14 cellular contexts compared by ENCODE assay signal in the genomic region with DNA sequence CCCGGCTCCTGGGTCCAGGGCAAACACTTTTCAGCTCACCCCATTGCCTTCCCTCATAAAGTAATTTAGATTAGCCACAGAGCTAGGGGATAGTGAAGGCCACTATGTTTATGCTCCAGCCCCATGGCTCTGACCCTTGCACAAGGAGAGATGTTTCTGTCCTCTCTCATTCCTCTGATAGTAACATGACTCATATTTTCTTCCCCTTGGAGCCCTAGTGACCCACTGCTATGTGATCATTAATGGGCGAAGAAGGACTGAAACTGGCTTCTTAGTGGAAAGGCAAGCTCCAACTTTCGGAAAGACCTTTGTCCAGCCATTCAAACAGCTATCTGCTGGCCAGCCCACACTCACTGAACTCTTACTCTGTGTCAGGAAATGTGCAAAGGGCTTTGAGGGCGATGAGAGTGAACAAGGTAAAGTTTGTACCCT. TPM values are rescaled to one million over a fixed set of nuclear protein-coding genes. Genes with fewer than 3 reads are reported as not detected.
DNase-seq lines count a peak whose midpoint lies in the region; ATAC-seq and TF ChIP-seq lines count a peak whose summit lies in the region.
"Had no signal": no experiment of that assay in that cellular context is flagged by ENCODE, and none has a peak within 500 bp of the region (broad histone marks: within the 10 kb centered on the region; RNA-seq: fewer than 3 reads in every experiment).

No MANE protein-coding gene starts in this region.

- no peaks in the 10 kb centered on the region for H3K79me1 ChIP-seq in IMR-90 (ENCODE audit: low read depth in 1 of 2, low read length in 2 of 2)

- H3K23ac ChIP-seq in IMR-90 (ENCODE audit: low read depth, low read length): peak overlapping the region; percentile 7; the same call in 1 of the 2 replicates

- BruUV-seq in IMR-90 (replicated peaks; lab: Mats Ljungman, UMichigan): no TSS peak

- H3K9me1 ChIP-seq in IMR-90 (ENCODE audit: insufficient read depth, low read length): peaks cover 7% of the 10 kb centered on the region; the same call in 1 of the 2 replicates

- no peak overlapping the region for H2AK9ac ChIP-seq in IMR-90 (replicated peaks; ENCODE audit: low read depth, low read length, poor library complexity)

- dilution Hi-C loops in IMR-90 (cut with HindIII; ENCODE audit: low sequenced_read_pairs, unreplicated experiment): no loop called here

- H3K9ac ChIP-seq in IMR-90 (ENCODE audit: low read depth, low read length): no peak overlapping the region
- H3K9ac ChIP-seq: parathyroid adenoma had no signal

- intact Hi-C loops in IMR-90 (cut with micrococcal nuclease): loop anchor here (2.0 kb wide), 1 partner anchor 38 kb away; no protein-coding TSS in a partner anchor

- H3K4ac ChIP-seq in IMR-90 (ENCODE audit: low read depth, low read length): peak overlapping the region; percentile 19

- no peak overlapping the region; the same call in none of the 2 replicates for H2BK20ac ChIP-seq in IMR-90 (ENCODE audit: low read depth, low read length)

- peaks cover 2% of the 10 kb centered on the region; the same call in 1 of the 2 replicates for H3K27me3 ChIP-seq in IMR-90 (ENCODE audit: control insufficient read depth, insufficient read depth, low read length)

- peak overlapping the region; percentile 61; the same call in 1 of the 2 replicates for H3K27ac ChIP-seq in IMR-90 (ENCODE audit: insufficient read depth, low read length)
- peak overlapping the region; percentile 92 for H3K27ac ChIP-seq in mesodermal cell (ENCODE audit: low read depth, low read length, severe bottlenecking)
- H3K27ac ChIP-seq: parathyroid adenoma had no signal

- no peak for TF ChIP-seq CTCF in IMR-90 (conservative IDR thresholded peaks at IDR 0.05; ENCODE audit: low read depth, low read length)

- POLR2A ChIA-PET in IMR-90 (lab: Charles Lee; ENCODE audit: unreplicated experiment): no interaction called here

- in situ Hi-C loops in IMR-90 (cut with MboI; ENCODE audit: low sequenced_read_pairs): no loop called here

- no peaks in the 10 kb centered on the region for H4K20me1 ChIP-seq in IMR-90 (ENCODE audit: insufficient read depth, low read length)

- H4K5ac ChIP-seq in IMR-90 (ENCODE audit: low read depth, low read length): no peak overlapping the region

- H2AFZ ChIP-seq in IMR-90 (replicated peaks; ENCODE audit: low read length, poor library complexity): no peak overlapping the region
- H2AFZ ChIP-seq: parathyroid adenoma had no signal

- 0 out of 2 replicates have a peak overlapping the region, but pooled peaks have one; percentile 16 for H3K4me2 ChIP-seq in IMR-90 (ENCODE audit: low read depth, low read length)

- peaks cover 10% of the 10 kb centered on the region for H3K4me1 ChIP-seq in IMR-90 (ENCODE audit: control insufficient read depth, insufficient read depth, low read length)
- H3K4me1 ChIP-seq in mesodermal cell (ENCODE audit: control insufficient read depth, insufficient read depth, low read length, poor library complexity, severe bottlenecking): peaks cover 21% of the 10 kb centered on the region
- H3K4me1 ChIP-seq: parathyroid adenoma had no signal

- peaks cover under 1% of the 10 kb centered on the region; the same call in 1 of the 2 replicates for H3K36me3 ChIP-seq in IMR-90 (ENCODE audit: control insufficient read depth, insufficient read depth, low read length)
- H3K36me3 ChIP-seq in mesodermal cell (ENCODE audit: control insufficient read depth, insufficient read depth, low read length): peaks cover 9% of the 10 kb centered on the region

- H3K14ac ChIP-seq in IMR-90 (replicated peaks; ENCODE audit: low read depth, low read length): peak overlapping the region; percentile 13; the same call in 1 of the 2 replicates

- 0 out of 2 replicates have a peak overlapping the region, but pooled peaks have one; percentile 11 for H2BK120ac ChIP-seq in IMR-90 (ENCODE audit: low read depth, low read length)

- CTCF ChIA-PET in IMR-90 (lab: Yijun Ruan, JAX): interaction anchor here (1.1 to 1.2 kb wide), 2 partner anchors 31 to 33 kb away, joined by 3 read pairs; no protein-coding TSS in a partner anchor

- no peak overlapping the region; the same call in 1 of the 2 replicates for H4K91ac ChIP-seq in IMR-90 (ENCODE audit: insufficient read depth, low read depth, low read length)

- TF ChIP-seq RAD21 in IMR-90 (IDR thresholded peaks at IDR 0.05; ENCODE audit: low read length): no peak

- 17% methylated on average over 1 of the region's 4 CpGs; no CpG with 5 or more reads in 1 of the 2 experiments for WGBS in IMR-90 (ENCODE audit: extremely low coverage in 2 of 2, insufficient read length in 1 of 2), 2 experiments
- 100% methylated on average over 1 of the region's 4 CpGs; no CpG with 5 or more reads in 1 of the 2 experiments for WGBS in mesodermal cell (ENCODE audit: insufficient coverage in 2 of 2), 2 experiments

- TF ChIP-seq POLR2A in IMR-90 (IDR thresholded peaks at IDR 0.05; ENCODE audit: low read depth, low read length): no peak

- H2BK15ac ChIP-seq in IMR-90 (ENCODE audit: low read depth, low read length): 0 out of 3 replicates have a peak overlapping the region, but pooled peaks have one; percentile 64

- peak; percentile 72 for ATAC-seq in IMR-90 (ENCODE audit: low read depth)
- ATAC-seq in HG03460 (IDR thresholded peaks at IDR 0.05; ENCODE audit: unreplicated experiment): no peak

- peak overlapping the region; percentile 14 for H2BK5ac ChIP-seq in IMR-90 (ENCODE audit: low read depth, low read length, poor library complexity, severe bottlenecking)

- H3K18ac ChIP-seq in IMR-90 (ENCODE audit: low read depth, low read length): 0 out of 2 replicates have a peak overlapping the region, but pooled peaks have one; percentile 5

- H3K9me3 ChIP-seq in IMR-90 (ENCODE audit: control insufficient read depth, insufficient read depth, low read length) (no peaks in the 10 kb centered on the region), mesodermal cell (ENCODE audit: control insufficient read depth, low read length) (no peaks in the 10 kb centered on the region)

- H4K8ac ChIP-seq in IMR-90 (ENCODE audit: low read depth in 2 of 2, low read length in 2 of 2): no peak overlapping the region

- H3K4me3 ChIP-seq in IMR-90 (ENCODE audit: insufficient read depth, low read depth, low read length) (no peak overlapping the region), mesodermal cell (ENCODE audit: extremely low read depth, insufficient read depth, low read length, poor library complexity, severe bottlenecking) (no peak overlapping the region)
- H3K4me3 ChIP-seq: lung had no signal

- DNase-seq in AG08395 (ENCODE audit: low spot score) (peak; percentile 34), IMR-90 (peak; percentile 57), fibroblast of gingiva (ENCODE audit: low read depth) (peak; percentile 2), midbrain (lab: John Stamatoyannopoulos, UW) (no peak), HK-2 (ENCODE audit: unreplicated experiment) (no peak)
- DNase-seq in effector CD4-positive, alpha-beta T cell: no peak
- DNase-seq: activated B cell treated with CpG ODN at 0.5 μM for 24 hours, DMS79 treated with DMSO at 0.1 percent for 48 hours, SW 1271 had no signal

- H3K56ac ChIP-seq in IMR-90 (ENCODE audit: extremely low read depth, insufficient read depth, low read length): no peak overlapping the region

- H2AK5ac ChIP-seq in IMR-90 (ENCODE audit: low read depth, low read length): peak overlapping the region; percentile 3; the same call in 1 of the 2 replicates

TF ChIP-seq in IMR-90, 13 proteins besides CTCF, POLR2A, EP300 and RAD21:
- TF ChIP-seq CEBPB (IDR thresholded peaks at IDR 0.05; ENCODE audit: low read depth, low read length) (peak; percentile 71; the same call in 1 of the 2 replicates), SMC3 (IDR thresholded peaks at IDR 0.05; ENCODE audit: low read depth, low read length) (no peak), FOS (IDR thresholded peaks at IDR 0.05; ENCODE audit: low read depth, low read length) (peak; percentile 35), RCOR1 (IDR thresholded peaks at IDR 0.05; ENCODE audit: insufficient replicate concordance, low read length) (no peak), MXI1 (IDR thresholded peaks at IDR 0.05; ENCODE audit: borderline replicate concordance, low read depth, low read length) (no peak), NFE2L2 (IDR thresholded peaks at IDR 0.05; ENCODE audit: low read depth, low read length) (no peak), BHLHE40 (IDR thresholded peaks at IDR 0.05; ENCODE audit: low read depth, low read length) (no peak)

RNA-seq across cellular contexts. Expression of a gene that starts 12.3 kb away (rescaled TPM):
- not detected in 2 replicates for total RNA-seq in IMR-90 (2012; rRNA removed)
- 0.03 TPM in 2 replicates for polyA plus RNA-seq in IMR-90 (2012; rRNA removed)
- polyA plus RNA-seq in IMR-90 (2012; cell fraction: cytosol; rRNA removed): 0.01 TPM in 1 of 2 replicates, not detected in the other
- polyA plus RNA-seq in IMR-90 (2012; cell fraction: nucleus; rRNA removed; ENCODE audit: low replicate concordance): 0.02 and 0.08 TPM in 2 replicates
- 0.18 TPM for polyA plus RNA-seq in mesodermal cell (2013, experiment 1 of 2)
- polyA plus RNA-seq in mesodermal cell (2013, experiment 2 of 2): 0.15 TPM
- total RNA-seq: activated B cell treated with CpG ODN at 0.5 μM for 24 hours, urinary bladder had no signal
- polyA plus RNA-seq: urinary bladder had no signal

RNA-seq across cellular contexts. Expression of a gene that starts 29.4 kb away (rescaled TPM):
- not detected in 2 replicates for total RNA-seq in IMR-90 (2012; rRNA removed)
- polyA plus RNA-seq in IMR-90 (2012; rRNA removed): not detected in 2 replicates
- polyA plus RNA-seq in IMR-90 (2012; cell fraction: cytosol; rRNA removed): not detected in 2 replicates
- 0.07 and 0.15 TPM in 2 replicates for polyA plus RNA-seq in IMR-90 (2012; cell fraction: nucleus; rRNA removed; ENCODE audit: low replicate concordance)
- polyA plus RNA-seq in mesodermal cell (2013, experiment 1 of 2): not detected
- polyA plus RNA-seq in mesodermal cell (2013, experiment 2 of 2): not detected
- total RNA-seq: activated B cell treated with CpG ODN at 0.5 μM for 24 hours, lung, urinary bladder had no signal
- polyA plus RNA-seq: lung, urinary bladder had no signal

Comparison
In these comparisons a context has a peak if more than half of its experiments do, and no peak if none do; other contexts are left out.
1. DNase-seq: peak in AG08395 (single experiment), IMR-90 (single experiment) and fibroblast of gingiva (single experiment); none in effector CD4-positive, alpha-beta T cell (single experiment), midbrain (single experiment) and HK-2 (single experiment).